ENCODE assay signal across 8 cellular contexts in the genomic region with DNA sequence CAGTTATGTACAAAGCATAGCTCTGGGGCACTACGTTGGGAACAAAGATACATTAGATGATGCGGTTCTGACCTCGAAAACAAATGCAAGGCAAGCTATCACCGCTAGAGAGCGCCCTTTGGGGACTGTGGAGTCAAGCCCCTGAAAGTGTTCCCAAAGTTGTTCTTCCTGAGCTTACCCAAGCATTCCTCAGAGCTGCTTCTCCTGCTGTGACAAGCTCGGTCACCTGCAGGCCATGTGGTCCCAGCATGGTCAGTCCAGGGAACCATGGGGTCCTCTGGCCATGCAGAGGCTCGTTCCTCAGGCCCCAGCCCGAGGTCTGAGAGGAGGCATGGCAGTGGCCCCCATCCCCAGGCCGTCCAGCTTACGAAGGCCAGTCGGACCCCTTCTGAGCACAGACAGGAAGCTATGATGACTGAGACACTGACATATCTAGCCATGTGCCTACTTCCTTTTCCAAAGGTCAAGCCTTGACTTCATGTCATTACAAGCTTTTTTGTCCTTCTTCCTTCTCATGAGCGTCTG.
DNase-seq lines count a peak whose midpoint lies in the region; ATAC-seq and TF ChIP-seq lines count a peak whose summit lies in the region.

No MANE protein-coding gene starts in this region.

- no peak for ATAC-seq in GM18867 (IDR thresholded peaks at IDR 0.05; ENCODE audit: unreplicated experiment)

- no peak overlapping the region for H2AK5ac ChIP-seq in trophoblast cell (ENCODE audit: low read length)

- no peak overlapping the region for H4K91ac ChIP-seq in trophoblast cell (ENCODE audit: low read depth, low read length)

- H3K9me3 ChIP-seq in SU-DHL-6 (ENCODE audit: insufficient read depth, low read length) = no peaks in the 10 kb centered on the region
- no peaks in the 10 kb centered on the region for H3K9me3 ChIP-seq in smooth muscle cell (replicated peaks; ENCODE audit: low read depth)
- no peaks in the 10 kb centered on the region for H3K9me3 ChIP-seq in trophoblast cell (ENCODE audit: insufficient read depth, low read depth, low read length)

- H3K4me1 ChIP-seq in smooth muscle cell (ENCODE audit: low read depth) = no peaks in the 10 kb centered on the region
- no peaks in the 10 kb centered on the region for H3K4me1 ChIP-seq in trophoblast cell (ENCODE audit: control insufficient read depth in 1 of 2, insufficient read depth in 2 of 2, low read length in 2 of 2)

- no peak overlapping the region for H3K23ac ChIP-seq in trophoblast cell (ENCODE audit: low read length)

- H4K8ac ChIP-seq in trophoblast cell (ENCODE audit: low read depth, low read length) = no peak overlapping the region

- no peak overlapping the region for H3K4me3 ChIP-seq in SU-DHL-6 (ENCODE audit: insufficient read depth, low read length, poor library complexity, severe bottlenecking)
- no peak overlapping the region for H3K4me3 ChIP-seq in smooth muscle cell
- H3K4me3 ChIP-seq in trophoblast cell (ENCODE audit: low read depth, low read length) = no peak overlapping the region

- no peaks in the 10 kb centered on the region for H3K36me3 ChIP-seq in SU-DHL-6 (ENCODE audit: low read length)
- no peaks in the 10 kb centered on the region for H3K36me3 ChIP-seq in smooth muscle cell (ENCODE audit: low read depth)
- H3K36me3 ChIP-seq in trophoblast cell (ENCODE audit: control insufficient read depth in 1 of 2, insufficient read depth in 2 of 2, low read length in 2 of 2) = no peaks in the 10 kb centered on the region

- no peak overlapping the region for H3K4ac ChIP-seq in trophoblast cell (ENCODE audit: low read depth, low read length)

- H3K27ac ChIP-seq in SU-DHL-6 (ENCODE audit: low read depth, low read length) (no peak overlapping the region), smooth muscle cell (ENCODE audit: low read depth) (peak overlapping the region; percentile 100), trophoblast cell (ENCODE audit: low read depth, low read length) (no peak overlapping the region)

- DNase-seq in ELF-1 (ENCODE audit: low read depth, low spot score) (peak; percentile 79), cerebellar cortex (ENCODE audit: low spot score) (peak; percentile 66), smooth muscle cell (lab: John Stamatoyannopoulos, UW; ENCODE audit: unreplicated experiment) (no peak), amygdala (lab: John Stamatoyannopoulos, UW) (no peak), trophoblast cell (no peak), Ammon's horn (ENCODE audit: low spot score) (no peak)

- H2BK5ac ChIP-seq in trophoblast cell (ENCODE audit: low read depth, low read length, poor library complexity) = no peak overlapping the region

- H4K12ac ChIP-seq in trophoblast cell (ENCODE audit: low read depth, low read length) = no peak overlapping the region

- H3K18ac ChIP-seq in trophoblast cell (ENCODE audit: low read length) = no peak overlapping the region

- H3K4me2 ChIP-seq in SU-DHL-6 (ENCODE audit: low read depth, low read length, poor library complexity, severe bottlenecking) (no peak overlapping the region), smooth muscle cell (peak overlapping the region; percentile 4), trophoblast cell (ENCODE audit: low read length) (no peak overlapping the region)

- no peaks in the 10 kb centered on the region for H3K9me2 ChIP-seq in SU-DHL-6 (replicated peaks; ENCODE audit: insufficient read depth, low read length)

- no peak overlapping the region for H2BK12ac ChIP-seq in trophoblast cell (ENCODE audit: low read length)

- H3K79me2 ChIP-seq in SU-DHL-6 (ENCODE audit: insufficient read depth, low read length) (no peaks in the 10 kb centered on the region), smooth muscle cell (ENCODE audit: low read depth) (peaks cover 3% of the 10 kb centered on the region), trophoblast cell (ENCODE audit: control insufficient read depth, insufficient read depth, low read length, poor library complexity) (no peaks in the 10 kb centered on the region)

- no peak overlapping the region for H2BK120ac ChIP-seq in trophoblast cell (ENCODE audit: insufficient read depth, low read length, poor library complexity)

- WGBS in smooth muscle cell (ENCODE audit: low lambda C conversion rate) = 65% methylated on average over 12 of the region's 12 CpGs
- WGBS in trophoblast cell (ENCODE audit: extremely low coverage, insufficient coverage, insufficient read length) = no CpG with 5 or more reads among the region's 12 CpGs

- TF ChIP-seq CTCF in SU-DHL-6 (IDR thresholded peaks at IDR 0.05; ENCODE audit: insufficient read depth, low read length, poor library complexity, severe bottlenecking) (peak; percentile 16), smooth muscle cell (IDR thresholded peaks at IDR 0.05; ENCODE audit: borderline replicate concordance, insufficient read depth, poor library complexity, severe bottlenecking) (peak; percentile 43)

- H3F3A ChIP-seq in SU-DHL-6 (ENCODE audit: insufficient read depth) = no peaks in the 10 kb centered on the region
- peaks cover 3% of the 10 kb centered on the region for H3F3A ChIP-seq in smooth muscle cell (ENCODE audit: low read depth)

- H3K27me3 ChIP-seq in SU-DHL-6 (ENCODE audit: low read length) (no peaks in the 10 kb centered on the region), smooth muscle cell (ENCODE audit: low read depth) (no peaks in the 10 kb centered on the region), trophoblast cell (ENCODE audit: insufficient read depth, low read length) (no peaks in the 10 kb centered on the region)

- no peak overlapping the region for H3K14ac ChIP-seq in trophoblast cell (ENCODE audit: low read length)

- no peaks in the 10 kb centered on the region for H3K79me1 ChIP-seq in trophoblast cell (ENCODE audit: low read length)

- H3K9ac ChIP-seq in SU-DHL-6 (ENCODE audit: low read length) = no peak overlapping the region
- H3K9ac ChIP-seq in smooth muscle cell (ENCODE audit: low read depth) = no peak overlapping the region
- H3K9ac ChIP-seq in trophoblast cell (ENCODE audit: low read length) = no peak overlapping the region

- H2AFZ ChIP-seq in SU-DHL-6 (ENCODE audit: low read depth, low read length, severe bottlenecking) (no peak overlapping the region), smooth muscle cell (ENCODE audit: low read depth) (no peak overlapping the region), trophoblast cell (ENCODE audit: insufficient read depth, low read length, poor library complexity) (no peak overlapping the region)

- H4K20me1 ChIP-seq in SU-DHL-6 (ENCODE audit: low read depth, low read length) (no peaks in the 10 kb centered on the region), smooth muscle cell (ENCODE audit: low read depth) (no peaks in the 10 kb centered on the region)

Comparison
In these comparisons a context has a peak if more than half of its experiments do, and no peak if none do; other contexts are left out.
1. DNase-seq: peak in ELF-1 (single experiment) and cerebellar cortex (single experiment); none in smooth muscle cell (single experiment), amygdala (0 of 56), trophoblast cell (0 of 2) and Ammon's horn (single experiment).